In the genomic region with DNA sequence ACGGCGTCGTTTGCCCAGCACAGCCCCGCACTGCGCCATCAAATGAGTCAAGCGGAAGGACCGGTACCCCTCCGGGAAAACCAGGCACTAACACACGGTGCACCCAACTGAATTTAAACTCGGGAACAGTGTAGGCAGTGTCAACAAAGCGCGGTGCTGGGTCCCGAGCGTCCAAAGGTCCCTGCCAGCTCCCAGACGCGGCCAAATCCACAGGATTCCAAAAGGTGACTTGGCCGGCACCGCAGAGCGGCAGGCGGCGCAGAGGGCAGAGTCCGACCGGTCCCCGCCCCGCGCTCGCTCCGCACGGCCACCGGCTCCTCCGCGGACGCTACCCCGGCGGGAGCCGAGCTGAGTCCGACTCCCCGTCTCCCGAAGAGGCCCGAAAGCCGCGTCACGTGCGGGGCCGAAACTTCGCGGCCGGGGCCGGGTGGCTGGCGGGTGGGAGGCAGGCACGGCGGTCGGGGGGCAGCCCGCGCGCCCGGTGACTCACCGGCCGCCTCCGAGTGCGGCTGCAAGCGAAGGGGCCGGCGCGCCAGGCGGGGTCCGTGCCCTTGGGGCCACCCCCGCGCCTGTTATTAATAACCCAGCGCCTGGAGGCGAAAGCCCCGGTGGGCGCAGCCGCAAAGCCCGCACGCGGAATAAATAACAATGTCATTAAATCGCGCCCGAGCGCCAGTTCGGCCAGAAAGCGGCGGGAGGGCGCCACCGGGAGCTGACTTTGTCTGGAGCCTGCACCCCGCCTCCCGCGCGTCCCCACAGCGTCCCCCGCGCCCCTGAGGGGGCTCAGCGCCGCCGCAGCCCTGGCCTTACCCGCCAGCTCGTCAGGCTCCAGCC, we compare ENCODE assay signal across 1 cellular context.
A peak's percentile ranks its signal among the peaks of the same experiment; 100 is the strongest.
TF ChIP-seq lines count a peak whose summit lies in the region.

No MANE protein-coding gene starts in this region.

TF ChIP-seq in HepG2, 621 proteins besides CTCF, POLR2A, EP300 and RAD21 (continued from another document):
- TF ChIP-seq, protein P1, sequence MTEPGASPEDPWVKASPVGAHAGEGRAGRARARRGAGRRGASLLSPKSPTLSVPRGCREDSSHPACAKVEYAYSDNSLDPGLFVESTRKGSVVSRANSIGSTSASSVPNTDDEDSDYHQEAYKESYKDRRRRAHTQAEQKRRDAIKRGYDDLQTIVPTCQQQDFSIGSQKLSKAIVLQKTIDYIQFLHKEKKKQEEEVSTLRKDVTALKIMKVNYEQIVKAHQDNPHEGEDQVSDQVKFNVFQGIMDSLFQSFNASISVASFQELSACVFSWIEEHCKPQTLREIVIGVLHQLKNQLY (CRISPR knock-in tag; IDR thresholded peaks at IDR 0.05) = no peak; the same call in 1 of the 2 replicates
- TF ChIP-seq, protein P2, sequence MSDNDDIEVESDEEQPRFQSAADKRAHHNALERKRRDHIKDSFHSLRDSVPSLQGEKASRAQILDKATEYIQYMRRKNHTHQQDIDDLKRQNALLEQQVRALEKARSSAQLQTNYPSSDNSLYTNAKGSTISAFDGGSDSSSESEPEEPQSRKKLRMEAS (IDR thresholded peaks at IDR 0.05) = peak; percentile 80
- TF ChIP-seq RXRB (CRISPR knock-in tag; IDR thresholded peaks at IDR 0.05; ENCODE audit: borderline replicate concordance) = peak; percentile 58
- TF ChIP-seq, protein P3, sequence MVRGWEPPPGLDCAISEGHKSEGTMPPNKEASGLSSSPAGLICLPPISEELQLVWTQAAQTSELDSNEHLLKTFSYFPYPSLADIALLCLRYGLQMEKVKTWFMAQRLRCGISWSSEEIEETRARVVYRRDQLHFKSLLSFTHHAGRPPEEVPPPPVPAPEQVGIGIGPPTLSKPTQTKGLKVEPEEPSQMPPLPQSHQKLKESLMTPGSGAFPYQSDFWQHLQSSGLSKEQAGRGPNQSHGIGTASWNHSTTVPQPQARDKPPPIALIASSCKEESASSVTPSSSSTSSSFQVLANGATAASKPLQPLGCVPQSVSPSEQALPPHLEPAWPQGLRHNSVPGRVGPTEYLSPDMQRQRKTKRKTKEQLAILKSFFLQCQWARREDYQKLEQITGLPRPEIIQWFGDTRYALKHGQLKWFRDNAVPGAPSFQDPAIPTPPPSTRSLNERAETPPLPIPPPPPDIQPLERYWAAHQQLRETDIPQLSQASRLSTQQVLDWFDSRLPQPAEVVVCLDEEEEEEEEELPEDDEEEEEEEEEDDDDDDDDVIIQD (CRISPR knock-in tag; IDR thresholded peaks at IDR 0.05; ENCODE audit: low read depth) = peak; percentile 64; the same call in 1 of the 2 replicates
- no peak for TF ChIP-seq FOXP1 (IDR thresholded peaks at IDR 0.05)
- TF ChIP-seq FOXP1 (CRISPR knock-in tag; IDR thresholded peaks at IDR 0.05) = peak; percentile 58; the same call in 1 of the 2 replicates
- TF ChIP-seq ZNF747 (CRISPR knock-in tag; IDR thresholded peaks at IDR 0.05; ENCODE audit: borderline replicate concordance) = no peak
- TF ChIP-seq, protein P4, sequence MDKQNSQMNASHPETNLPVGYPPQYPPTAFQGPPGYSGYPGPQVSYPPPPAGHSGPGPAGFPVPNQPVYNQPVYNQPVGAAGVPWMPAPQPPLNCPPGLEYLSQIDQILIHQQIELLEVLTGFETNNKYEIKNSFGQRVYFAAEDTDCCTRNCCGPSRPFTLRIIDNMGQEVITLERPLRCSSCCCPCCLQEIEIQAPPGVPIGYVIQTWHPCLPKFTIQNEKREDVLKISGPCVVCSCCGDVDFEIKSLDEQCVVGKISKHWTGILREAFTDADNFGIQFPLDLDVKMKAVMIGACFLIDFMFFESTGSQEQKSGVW (CRISPR knock-in tag; IDR thresholded peaks at IDR 0.05; ENCODE audit: borderline replicate concordance) = no peak
- peak; percentile 81 for TF ChIP-seq POGZ (CRISPR knock-in tag; IDR thresholded peaks at IDR 0.05)
- TF ChIP-seq, protein P5, sequence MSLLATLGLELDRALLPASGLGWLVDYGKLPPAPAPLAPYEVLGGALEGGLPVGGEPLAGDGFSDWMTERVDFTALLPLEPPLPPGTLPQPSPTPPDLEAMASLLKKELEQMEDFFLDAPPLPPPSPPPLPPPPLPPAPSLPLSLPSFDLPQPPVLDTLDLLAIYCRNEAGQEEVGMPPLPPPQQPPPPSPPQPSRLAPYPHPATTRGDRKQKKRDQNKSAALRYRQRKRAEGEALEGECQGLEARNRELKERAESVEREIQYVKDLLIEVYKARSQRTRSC (CRISPR knock-in tag; IDR thresholded peaks at IDR 0.05; ENCODE audit: low read depth) = no peak
- no peak for TF ChIP-seq EEA1 (CRISPR knock-in tag; IDR thresholded peaks at IDR 0.05; ENCODE audit: borderline replicate concordance)
- TF ChIP-seq, protein P6, sequence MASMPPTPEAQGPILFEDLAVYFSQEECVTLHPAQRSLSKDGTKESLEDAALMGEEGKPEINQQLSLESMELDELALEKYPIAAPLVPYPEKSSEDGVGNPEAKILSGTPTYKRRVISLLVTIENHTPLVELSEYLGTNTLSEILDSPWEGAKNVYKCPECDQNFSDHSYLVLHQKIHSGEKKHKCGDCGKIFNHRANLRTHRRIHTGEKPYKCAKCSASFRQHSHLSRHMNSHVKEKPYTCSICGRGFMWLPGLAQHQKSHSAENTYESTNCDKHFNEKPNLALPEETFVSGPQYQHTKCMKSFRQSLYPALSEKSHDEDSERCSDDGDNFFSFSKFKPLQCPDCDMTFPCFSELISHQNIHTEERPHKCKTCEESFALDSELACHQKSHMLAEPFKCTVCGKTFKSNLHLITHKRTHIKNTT (CRISPR knock-in tag; IDR thresholded peaks at IDR 0.05) = no peak
- no peak for TF ChIP-seq ZNF567 (CRISPR knock-in tag; IDR thresholded peaks at IDR 0.05; ENCODE audit: borderline replicate concordance)
- peak; percentile 25; the same call in 1 of the 2 replicates for TF ChIP-seq ZNF768 (CRISPR knock-in tag; IDR thresholded peaks at IDR 0.05)
- no peak for TF ChIP-seq NR2F6 (IDR thresholded peaks at IDR 0.05)
- peak; percentile 39; the same call in 1 of the 2 replicates for TF ChIP-seq NR2F6 (CRISPR knock-in tag; IDR thresholded peaks at IDR 0.05)
- TF ChIP-seq RAD51 (IDR thresholded peaks at IDR 0.05; ENCODE audit: borderline replicate concordance) = no peak
- TF ChIP-seq POLR2AphosphoS2 (IDR thresholded peaks at IDR 0.05; ENCODE audit: low read depth, low read length) = 0 out of 2 replicates have a peak, but pooled peaks have one; percentile 78
- TF ChIP-seq, protein P7, sequence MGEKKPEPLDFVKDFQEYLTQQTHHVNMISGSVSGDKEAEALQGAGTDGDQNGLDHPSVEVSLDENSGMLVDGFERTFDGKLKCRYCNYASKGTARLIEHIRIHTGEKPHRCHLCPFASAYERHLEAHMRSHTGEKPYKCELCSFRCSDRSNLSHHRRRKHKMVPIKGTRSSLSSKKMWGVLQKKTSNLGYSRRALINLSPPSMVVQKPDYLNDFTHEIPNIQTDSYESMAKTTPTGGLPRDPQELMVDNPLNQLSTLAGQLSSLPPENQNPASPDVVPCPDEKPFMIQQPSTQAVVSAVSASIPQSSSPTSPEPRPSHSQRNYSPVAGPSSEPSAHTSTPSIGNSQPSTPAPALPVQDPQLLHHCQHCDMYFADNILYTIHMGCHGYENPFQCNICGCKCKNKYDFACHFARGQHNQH (CRISPR knock-in tag; IDR thresholded peaks at IDR 0.05) = peak; percentile 85
- TF ChIP-seq POLR2G (IDR thresholded peaks at IDR 0.05; ENCODE audit: low read depth, low read length) = peak; percentile 90
- peak; percentile 44; the same call in 1 of the 2 replicates for TF ChIP-seq ZSCAN9 (CRISPR knock-in tag; IDR thresholded peaks at IDR 0.05; ENCODE audit: borderline replicate concordance)
- peak; percentile 82; the same call in 1 of the 2 replicates for TF ChIP-seq KDM4B (CRISPR knock-in tag; IDR thresholded peaks at IDR 0.05)
- no peak for TF ChIP-seq SIN3A (IDR thresholded peaks at IDR 0.05; ENCODE audit: borderline replicate concordance, low read depth, low read length)
- TF ChIP-seq ZNF260 (CRISPR knock-in tag; IDR thresholded peaks at IDR 0.05; ENCODE audit: borderline replicate concordance, low read depth) = no peak
- peak; percentile 44; the same call in 1 of the 2 replicates for TF ChIP-seq ZNF724P (CRISPR knock-in tag; IDR thresholded peaks at IDR 0.05; ENCODE audit: borderline replicate concordance)
TF ChIP-seq in HepG2: peak in this region for 299.
